8 cellular contexts compared by ENCODE assay signal in genomic region chr12:78406776-78407335, GRCh38.
DNase-seq lines count a peak whose midpoint lies in the region; ATAC-seq and TF ChIP-seq lines count a peak whose summit lies in the region.

No MANE protein-coding gene starts in this region.

- DNase-seq in NCI-H1092 treated with DMSO at 0.1 percent for 48 hours (lab: John Stamatoyannopoulos, UW) (peak; percentile 47), NCI-H1092 (lab: John Stamatoyannopoulos, UW) (no peak), NCI-H1436 (lab: John Stamatoyannopoulos, UW) (peak; percentile 15), mesendoderm (peak; percentile 66), chondrocyte (ENCODE audit: low spot score) (no peak)
- no peak for DNase-seq in stimulated activated CD4-positive, alpha-beta T cell treated with anti-CD3 and anti-CD28 coated beads, Interleukin-2, amount 100 ng/mL, for 48 hours
- no peak for DNase-seq in stimulated activated CD4-positive, alpha-beta T cell treated with anti-CD3 and anti-CD28 coated beads, Interleukin-12 subunit alpha, Interleukin-12 subunit beta, amount 100 ng/mL, for 4 hours

- H3K23ac ChIP-seq in mesendoderm (ENCODE audit: low read length), result no peak overlapping the region

- no peak overlapping the region for H2BK5ac ChIP-seq in mesendoderm (ENCODE audit: low read length)

- no peak overlapping the region for H3K9ac ChIP-seq in mesendoderm (ENCODE audit: low read length)

- H2AK5ac ChIP-seq in mesendoderm (ENCODE audit: low read length), result no peak overlapping the region

- H2BK15ac ChIP-seq in mesendoderm (replicated peaks; ENCODE audit: low read depth), result no peak overlapping the region

- no peaks in the 10 kb centered on the region for H3K27me3 Mint-ChIP-seq in chondrocyte (ENCODE audit: low read depth)

- no peak overlapping the region for H4K8ac ChIP-seq in mesendoderm (ENCODE audit: low read depth, low read length)

- H3K79me2 ChIP-seq in mesendoderm (ENCODE audit: control insufficient read depth, insufficient read depth, low read length), result no peaks in the 10 kb centered on the region

- no peaks in the 10 kb centered on the region for H3K79me1 ChIP-seq in mesendoderm (ENCODE audit: low read length)

- no peaks in the 10 kb centered on the region for H3K36me3 ChIP-seq in mesendoderm (ENCODE audit: control insufficient read depth, insufficient read depth, low read length)

- peaks cover 21% of the 10 kb centered on the region for H3K4me1 Mint-ChIP-seq in chondrocyte (ENCODE audit: low read depth)

- peaks cover 3% of the 10 kb centered on the region for H3K9me3 Mint-ChIP-seq in chondrocyte (ENCODE audit: low read depth)

- H3K4me3 ChIP-seq in mesendoderm (ENCODE audit: low read length), result no peak overlapping the region

- H3K4me1 ChIP-seq in mesendoderm (ENCODE audit: control insufficient read depth, low read depth, low read length), result peaks cover 2% of the 10 kb centered on the region

- no peak for TF ChIP-seq CTCF in chondrocyte (IDR thresholded peaks at IDR 0.05)

- H3K36me3 Mint-ChIP-seq in chondrocyte (ENCODE audit: low read depth), result no peaks in the 10 kb centered on the region

- WGBS in mesendoderm (ENCODE audit: extremely low coverage, insufficient coverage, low lambda C conversion rate), result no CpG with 5 or more reads among the region's 4 CpGs

- H3K4me2 ChIP-seq in mesendoderm (ENCODE audit: low read length), result no peak overlapping the region

- H3K4me3 Mint-ChIP-seq in chondrocyte (ENCODE audit: unreplicated experiment), result no peak overlapping the region

- H3K18ac ChIP-seq in mesendoderm (ENCODE audit: low read length), result no peak overlapping the region

- H3K27ac ChIP-seq in mesendoderm (ENCODE audit: low read depth, low read length), result no peak overlapping the region

- H3K56ac ChIP-seq in mesendoderm (ENCODE audit: low read length), result no peak overlapping the region

- H3K27ac Mint-ChIP-seq in chondrocyte (ENCODE audit: unreplicated experiment), result no peak overlapping the region

- H4K5ac ChIP-seq in mesendoderm (ENCODE audit: low read length), result no peak overlapping the region

- peak; percentile 86 for ATAC-seq in HG02588 (IDR thresholded peaks at IDR 0.05; ENCODE audit: unreplicated experiment)

- H2BK120ac ChIP-seq in mesendoderm (ENCODE audit: low read depth, low read length), result no peak overlapping the region

- no peaks in the 10 kb centered on the region for H3K27me3 ChIP-seq in mesendoderm (ENCODE audit: insufficient read depth, low read length, poor library complexity)

- H3K4ac ChIP-seq in mesendoderm (ENCODE audit: low read depth, low read length), result no peak overlapping the region

Comparison
In these comparisons a context has a peak if more than half of its experiments do, and no peak if none do; other contexts are left out.
1. DNase-seq: peak in NCI-H1092 treated with DMSO at 0.1 percent for 48 hours (single experiment), NCI-H1436 (single experiment) and mesendoderm (single experiment); none in NCI-H1092 (single experiment), chondrocyte (single experiment), stimulated activated CD4-positive, alpha-beta T cell treated with anti-CD3 and anti-CD28 coated beads, Interleukin-2, amount 100 ng/mL, for 48 hours (0 of 2) and stimulated activated CD4-positive, alpha-beta T cell treated with anti-CD3 and anti-CD28 coated beads, Interleukin-12 subunit alpha, Interleukin-12 subunit beta, amount 100 ng/mL, for 4 hours (single experiment).